Comparison of ENCODE assay signal across 12 cellular contexts in genomic region chr7:75688200-75689136, GRCh38. TPM values are rescaled to one million over a fixed set of nuclear protein-coding genes. Genes with fewer than 3 reads are reported as not detected.
A peak's percentile ranks its signal among the peaks of the same experiment; 100 is the strongest.
DNase-seq lines count a peak whose midpoint lies in the region; ATAC-seq and TF ChIP-seq lines count a peak whose summit lies in the region.
"Had no signal": no experiment of that assay in that cellular context is flagged by ENCODE, and none has a peak within 500 bp of the region (broad histone marks: within the 10 kb centered on the region; RNA-seq: fewer than 3 reads in every experiment).

No MANE protein-coding gene starts in this region.

- no peaks in the 10 kb centered on the region for H3K9me3 ChIP-seq in heart left ventricle

- peak overlapping the region; percentile 5 for H3K4me3 ChIP-seq in GM12875 (ENCODE audit: low read depth, low read length)
- no peak overlapping the region for H3K4me3 ChIP-seq in heart left ventricle

- TF ChIP-seq CTCF in GM12875 (IDR thresholded peaks at IDR 0.05; ENCODE audit: borderline replicate concordance, insufficient read depth, low read depth, low read length) (no peak), heart left ventricle (IDR thresholded peaks at IDR 0.05) (no peak)

- no peak overlapping the region for H3K27ac ChIP-seq in heart left ventricle

- H3K4me1 ChIP-seq in heart left ventricle, result peaks cover 0 to 14% (median 5%) of the 10 kb centered on the region in 12 donors

- intact Hi-C loops in heart left ventricle (cut with DNase I), result no loop called here

- H3K36me3 ChIP-seq in heart left ventricle, result no peaks in the 10 kb centered on the region

- H3K27me3 ChIP-seq in heart left ventricle, result no peaks in the 10 kb centered on the region

- peak in 2 of 4 donors; percentile 20 to 39 for ATAC-seq in heart left ventricle

- WGBS in heart left ventricle, 4 donors, result 37 to 61% (median 39%) methylated on average over 23 to 37 of the region's 37 CpGs

- no peak for TF ChIP-seq POLR2A in heart left ventricle (IDR thresholded peaks at IDR 0.05)

- DNase-seq in NCI-H345 treated with DMSO at 0.1 percent for 48 hours (lab: John Stamatoyannopoulos, UW; ENCODE audit: unreplicated experiment) (peak; percentile 74), heart left ventricle (peak; percentile 33 to 73 (median 37)), retina (peak; percentile 16), DMS53 treated with DMSO at 0.1 percent for 48 hours (lab: John Stamatoyannopoulos, UW; ENCODE audit: unreplicated experiment) (no peak), cortex of kidney (lab: John Stamatoyannopoulos, UW) (no peak), activated T-cell treated with anti-CD3 and anti-CD28 coated beads for 4 hours (no peak)
- DNase-seq in effector CD4-positive, alpha-beta T cell, result no peak
- DNase-seq: activated T-cell treated with anti-CD3 and anti-CD28 coated beads, Interleukin-2, amount 50 U/mL, for 24 hours; effector CD8-positive, alpha-beta T cell; GDM1; NCI-H1048 had no signal

RNA-seq across cellular contexts. Expression of gene HIP1, which starts 50.3 kb away (rescaled TPM):
- 10 to 100 TPM; 13.4 to 36.4 (median 26.1) TPM for total RNA-seq in heart left ventricle
- polyA plus RNA-seq in heart left ventricle, result 10 to 100 TPM in 1 of 2 donors, 1 to 10 TPM in 1; 5.9 to 10.2 TPM

Comparison
In these comparisons a context has a peak if more than half of its experiments do, and no peak if none do; other contexts are left out.
1. DNase-seq: peak in NCI-H345 treated with DMSO at 0.1 percent for 48 hours (single experiment), heart left ventricle (5 of 5) and retina (single experiment); none in DMS53 treated with DMSO at 0.1 percent for 48 hours (single experiment), effector CD4-positive, alpha-beta T cell (single experiment), cortex of kidney (single experiment) and activated T-cell treated with anti-CD3 and anti-CD28 coated beads for 4 hours (single experiment).